ENCODE assay signal across 18 cellular contexts in the genomic region with DNA sequence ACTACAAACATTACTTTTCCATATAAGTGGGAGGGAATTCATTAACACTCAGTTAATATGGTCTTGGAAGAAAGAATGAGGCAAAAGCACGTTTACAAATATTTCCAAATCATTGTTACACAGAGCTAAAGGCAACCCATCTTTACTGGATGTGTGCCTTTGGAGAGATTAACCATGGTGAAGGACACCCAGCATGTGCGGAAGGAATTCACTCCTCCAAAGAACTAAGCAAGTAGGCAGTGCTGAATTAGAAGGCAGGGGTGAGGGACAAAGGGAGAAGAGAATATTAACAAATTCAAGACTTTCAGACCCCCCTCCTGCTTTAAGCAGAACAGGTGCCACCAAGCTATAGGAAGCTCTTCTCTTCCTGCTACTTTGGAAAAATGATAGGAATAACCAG. TPM values are rescaled to one million over a fixed set of nuclear protein-coding genes. Genes with fewer than 3 reads are reported as not detected.
DNase-seq lines count a peak whose midpoint lies in the region; ATAC-seq, FAIRE-seq and TF ChIP-seq lines count a peak whose summit lies in the region.
"Had no signal": no experiment of that assay in that cellular context is flagged by ENCODE, and none has a peak within 500 bp of the region (broad histone marks: within the 10 kb centered on the region; RNA-seq: fewer than 3 reads in every experiment).

No MANE protein-coding gene starts in this region.

- no peaks in the 10 kb centered on the region for H3K9me3 Mint-ChIP-seq in WTC11

- intact Hi-C loops in dorsolateral prefrontal cortex (cut with DNase I) = no loop called here
- intact Hi-C loops in gastrocnemius medialis (cut with DNase I; ENCODE audit: low total_unique reads) = no loop called here
- intact Hi-C loops in pancreas (cut with DNase I) = no loop called here

- H2AFZ ChIP-seq in DND-41 (ENCODE audit: low read depth, low read length) (no peak overlapping the region), Loucy (ENCODE audit: low read length) (no peak overlapping the region)

- H4K20me1 ChIP-seq in DND-41 (ENCODE audit: insufficient read depth, low read length) (no peaks in the 10 kb centered on the region), Loucy (ENCODE audit: insufficient read depth, low read length, poor library complexity, severe bottlenecking) (no peaks in the 10 kb centered on the region)

- no peaks in the 10 kb centered on the region for H3K9me3 ChIP-seq in DND-41 (ENCODE audit: insufficient read depth, low read length, severe bottlenecking)
- no peaks in the 10 kb centered on the region for H3K9me3 ChIP-seq in Loucy (ENCODE audit: insufficient read depth, low read depth, low read length)
- H3K9me3 ChIP-seq in gastrocnemius medialis = no peaks in the 10 kb centered on the region
- H3K9me3 ChIP-seq in pancreas = no peaks in the 10 kb centered on the region
- no peaks in the 10 kb centered on the region for H3K9me3 ChIP-seq in HAP-1

- 0 out of 2 replicates have a peak, but pooled peaks cover 2% of the 10 kb centered on the region for H3K4me1 Mint-ChIP-seq in WTC11
- H3K4me1 Mint-ChIP-seq: CD4-positive, alpha-beta memory T cell had no signal

- H3K4me3 ChIP-seq in DND-41 (ENCODE audit: low read depth in 1 of 2, low read length in 2 of 2) = peak overlapping the region; percentile 49 to 81; a peak in 3 of 4 replicates
- no peak overlapping the region for H3K4me3 ChIP-seq in Loucy (ENCODE audit: low read length, poor library complexity, severe bottlenecking)
- peak overlapping the region in 6 of 59 donors; percentile 10 to 79 (median 48) for H3K4me3 ChIP-seq in dorsolateral prefrontal cortex
- peak overlapping the region; percentile 3 to 24 (median 14) for H3K4me3 ChIP-seq in gastrocnemius medialis
- no peak overlapping the region for H3K4me3 ChIP-seq in pancreas
- no peak overlapping the region for H3K4me3 ChIP-seq in HAP-1

- H3K36me3 ChIP-seq in DND-41 (ENCODE audit: insufficient read depth, low read length) (peaks cover 72% of the 10 kb centered on the region), Loucy (ENCODE audit: insufficient read depth, low read length) (no peaks in the 10 kb centered on the region), gastrocnemius medialis (no peaks in the 10 kb centered on the region), pancreas (no peaks in the 10 kb centered on the region), HAP-1 (replicated peaks) (no peaks in the 10 kb centered on the region)

- H3F3A ChIP-seq in Loucy (ENCODE audit: low read depth) = no peaks in the 10 kb centered on the region

- H3K4me1 ChIP-seq in DND-41 (ENCODE audit: insufficient read depth, low read length) (peaks cover 76% of the 10 kb centered on the region), Loucy (ENCODE audit: insufficient read depth, low read length, poor library complexity, severe bottlenecking) (peaks cover 81% of the 10 kb centered on the region), gastrocnemius medialis (peaks cover 52 to 88% of the 10 kb centered on the region in 2 donors), pancreas (no peaks in the 10 kb centered on the region), HAP-1 (no peaks in the 10 kb centered on the region)

- TF ChIP-seq CTCF in DND-41 (IDR thresholded peaks at IDR 0.05; ENCODE audit: borderline replicate concordance, extremely low read depth, low read length, poor library complexity, severe bottlenecking) (no peak), Loucy (conservative IDR thresholded peaks at IDR 0.05; ENCODE audit: low read length) (no peak), dorsolateral prefrontal cortex (IDR thresholded peaks at IDR 0.05 in 54 of 56, conservative IDR thresholded peaks at IDR 0.05 in 2 of 56; ENCODE audit: low read depth in 1 of 56, partially characterized antibody in 56 of 56) (no peak), gastrocnemius medialis (IDR thresholded peaks at IDR 0.05 in 4 of 5, conservative IDR thresholded peaks at IDR 0.05 in 1 of 5) (no peak), pancreas (IDR thresholded peaks at IDR 0.05) (no peak), WTC11 (IDR thresholded peaks at IDR 0.05) (no peak)

- ATAC-seq in DND-41 (ENCODE audit: insufficient read depth, low read depth) (peak; percentile 8; the same call in 1 of the 3 replicates), gastrocnemius medialis (peak; percentile 49 to 69), pancreas (no peak), WTC11 (no peak), HG03045 (IDR thresholded peaks at IDR 0.05; ENCODE audit: unreplicated experiment) (no peak)
- ATAC-seq: HCT116 had no signal

- H3K27ac Mint-ChIP-seq in WTC11 = no peak overlapping the region
- H3K27ac Mint-ChIP-seq: CD4-positive, alpha-beta memory T cell had no signal

- CTCF ChIA-PET in WTC11 (lab: Charles Lee) = no interaction called here

- H3K4me2 ChIP-seq in DND-41 (ENCODE audit: insufficient read depth, low read length) (peak overlapping the region; percentile 64), Loucy (ENCODE audit: low read depth, low read length, poor library complexity, severe bottlenecking) (no peak overlapping the region)

- POLR2A ChIA-PET in WTC11 (lab: Charles Lee) = no interaction called here

- FAIRE-seq in pancreas (lab: Jason Lieb, UNC) = no peak
- FAIRE-seq: GM19239 had no signal

- 57 to 65% methylated on average over 2 of the region's 2 CpGs for WGBS in pancreas, 2 donors

- in situ Hi-C loops in gastrocnemius medialis (cut with MboI; ENCODE audit: low sequenced_read_pairs in 4 of 4) (no loop called here), HAP-1 (cut with MboI; ENCODE audit: low sequenced_read_pairs) (no loop called here)

- peak overlapping the region; percentile 100 for H3K27ac ChIP-seq in DND-41 (ENCODE audit: low read length)
- peak overlapping the region in 47 of 59 donors; percentile 15 to 96 (median 68) for H3K27ac ChIP-seq in dorsolateral prefrontal cortex
- H3K27ac ChIP-seq in gastrocnemius medialis = peak overlapping the region; percentile 88 to 94 (median 92)
- no peak overlapping the region for H3K27ac ChIP-seq in pancreas
- H3K27ac ChIP-seq: C4-2B, HL-60 had no signal

- DNase-seq in DND-41 (peak; percentile 63), dorsolateral prefrontal cortex (no peak), gastrocnemius medialis (no peak), pancreas (no peak), WTC11 (ENCODE audit: low spot score) (no peak), HAP-1 (ENCODE audit: low spot score in 2 of 2) (no peak)
- DNase-seq: ACHN; CD4-positive, alpha-beta memory T cell; DMS79; EL; GDM1 had no signal

- no peaks in the 10 kb centered on the region for H3K36me3 Mint-ChIP-seq in WTC11
- H3K36me3 Mint-ChIP-seq: CD4-positive, alpha-beta memory T cell had no signal

- peaks cover 100% of the 10 kb centered on the region for H3K79me2 ChIP-seq in DND-41 (ENCODE audit: insufficient read depth, low read length)
- H3K79me2 ChIP-seq in Loucy (ENCODE audit: insufficient read depth, low read length) = peaks cover 8% of the 10 kb centered on the region; the same call in 1 of the 2 replicates

- no peaks in the 10 kb centered on the region for H3K27me3 ChIP-seq in DND-41 (ENCODE audit: insufficient read depth, low read length, poor library complexity)
- no peaks in the 10 kb centered on the region for H3K27me3 ChIP-seq in Loucy (ENCODE audit: insufficient read depth, low read length, poor library complexity, severe bottlenecking)
- H3K27me3 ChIP-seq in dorsolateral prefrontal cortex = no peaks in the 10 kb centered on the region
- H3K27me3 ChIP-seq in gastrocnemius medialis = no peaks in the 10 kb centered on the region
- peaks cover 3 to 7% (median 6%) of the 10 kb centered on the region in 4 donors for H3K27me3 ChIP-seq in pancreas
- no peaks in the 10 kb centered on the region for H3K27me3 ChIP-seq in HAP-1 (ENCODE audit: low read depth)

- H3K9ac ChIP-seq in DND-41 (ENCODE audit: low read depth, low read length) (peak overlapping the region; percentile 97), Loucy (ENCODE audit: low read depth, low read length, poor library complexity, severe bottlenecking) (peak overlapping the region; percentile 56)

- no peak for TF ChIP-seq POLR2A in gastrocnemius medialis (IDR thresholded peaks at IDR 0.05)

- H3K9me2 ChIP-seq in Loucy (replicated peaks; ENCODE audit: low read depth, low read length) = no peaks in the 10 kb centered on the region

- H3K4me3 Mint-ChIP-seq in WTC11 = no peak overlapping the region
- H3K4me3 Mint-ChIP-seq: CD4-positive, alpha-beta memory T cell had no signal

- H3K27me3 Mint-ChIP-seq in WTC11 (ENCODE audit: low read depth) = no peaks in the 10 kb centered on the region
- H3K27me3 Mint-ChIP-seq: CD4-positive, alpha-beta memory T cell had no signal

TF ChIP-seq in WTC11, 78 proteins besides CTCF, POLR2A, EP300 and RAD21 (continues in another document):
- TF ChIP-seq JAZF1 (CRISPR knock-in tag; IDR thresholded peaks at IDR 0.05) = no peak
- TF ChIP-seq, protein P1, sequence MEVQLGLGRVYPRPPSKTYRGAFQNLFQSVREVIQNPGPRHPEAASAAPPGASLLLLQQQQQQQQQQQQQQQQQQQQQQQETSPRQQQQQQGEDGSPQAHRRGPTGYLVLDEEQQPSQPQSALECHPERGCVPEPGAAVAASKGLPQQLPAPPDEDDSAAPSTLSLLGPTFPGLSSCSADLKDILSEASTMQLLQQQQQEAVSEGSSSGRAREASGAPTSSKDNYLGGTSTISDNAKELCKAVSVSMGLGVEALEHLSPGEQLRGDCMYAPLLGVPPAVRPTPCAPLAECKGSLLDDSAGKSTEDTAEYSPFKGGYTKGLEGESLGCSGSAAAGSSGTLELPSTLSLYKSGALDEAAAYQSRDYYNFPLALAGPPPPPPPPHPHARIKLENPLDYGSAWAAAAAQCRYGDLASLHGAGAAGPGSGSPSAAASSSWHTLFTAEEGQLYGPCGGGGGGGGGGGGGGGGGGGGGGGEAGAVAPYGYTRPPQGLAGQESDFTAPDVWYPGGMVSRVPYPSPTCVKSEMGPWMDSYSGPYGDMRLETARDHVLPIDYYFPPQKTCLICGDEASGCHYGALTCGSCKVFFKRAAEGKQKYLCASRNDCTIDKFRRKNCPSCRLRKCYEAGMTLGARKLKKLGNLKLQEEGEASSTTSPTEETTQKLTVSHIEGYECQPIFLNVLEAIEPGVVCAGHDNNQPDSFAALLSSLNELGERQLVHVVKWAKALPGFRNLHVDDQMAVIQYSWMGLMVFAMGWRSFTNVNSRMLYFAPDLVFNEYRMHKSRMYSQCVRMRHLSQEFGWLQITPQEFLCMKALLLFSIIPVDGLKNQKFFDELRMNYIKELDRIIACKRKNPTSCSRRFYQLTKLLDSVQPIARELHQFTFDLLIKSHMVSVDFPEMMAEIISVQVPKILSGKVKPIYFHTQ (CRISPR knock-in tag; IDR thresholded peaks at IDR 0.05) = no peak

RNA-seq across cellular contexts. Expression of gene ARPP21, which starts 10.1 kb away (rescaled TPM):
- 100 to 1,000 TPM in 116 of 120 experiments, 10 to 100 TPM in 4; 77.6 to 293 (median 180) TPM for total RNA-seq in dorsolateral prefrontal cortex
- total RNA-seq in gastrocnemius medialis = 10 to 100 TPM; 58.7 to 93.8 (median 67.5) TPM
- under 1 TPM in 1 of 6 donors, not detected in 5; 0.26 TPM for total RNA-seq in pancreas
- under 1 TPM in 1 of 2 donors, not detected in 1; 0.31 TPM for polyA plus RNA-seq in pancreas
- not detected in 3 replicates for total RNA-seq in WTC11 (2021)
- total RNA-seq: A172; CD4-positive, alpha-beta memory T cell had no signal
- polyA plus RNA-seq: CD4-positive, alpha-beta memory T cell had no signal

Comparison
In these comparisons a context has a peak if more than half of its experiments do, and no peak if none do; other contexts are left out.
1. ATAC-seq: peak in DND-41 (single experiment) and gastrocnemius medialis (2 of 2); none in pancreas (0 of 4), WTC11 (single experiment) and HG03045 (single experiment).
2. H3K27ac ChIP-seq: peak in DND-41 (single experiment), dorsolateral prefrontal cortex (47 of 59) and gastrocnemius medialis (4 of 4); none in pancreas (0 of 4).
3. H3K4me3 ChIP-seq: peak in DND-41 (2 of 2) and gastrocnemius medialis (4 of 4); none in Loucy (single experiment), pancreas (0 of 4) and HAP-1 (single experiment).
4. RNA of gene ARPP21, which starts 10.1 kb away (total RNA-seq): 77.6 to 293 TPM in dorsolateral prefrontal cortex and 58.7 to 93.8 TPM in gastrocnemius medialis; 0.26 TPM in pancreas and not detected in WTC11; every median in the first group is over 10 times any median in the second.